20 cellular contexts compared by ENCODE assay signal in genomic region chr10:76939862-76940495, GRCh38.
A peak's percentile ranks its signal among the peaks of the same experiment; 100 is the strongest.
DNase-seq lines count a peak whose midpoint lies in the region; ATAC-seq and TF ChIP-seq lines count a peak whose summit lies in the region.
"Had no signal": no experiment of that assay in that cellular context is flagged by ENCODE, and none has a peak within 500 bp of the region (broad histone marks: within the 10 kb centered on the region; RNA-seq: fewer than 3 reads in every experiment).

No MANE protein-coding gene starts in this region.

- H3K27me3 ChIP-seq in brain microvascular endothelial cell (replicated peaks), result no peaks in the 10 kb centered on the region
- H3K27me3 ChIP-seq: BLaER1, heart right ventricle, suprapubic skin had no signal

- H3K36me3 ChIP-seq in brain microvascular endothelial cell (replicated peaks), result no peaks in the 10 kb centered on the region
- H3K36me3 ChIP-seq: BLaER1, heart right ventricle, suprapubic skin had no signal

- in situ Hi-C loops in brain microvascular endothelial cell (cut with HindIII; ENCODE audit: low pct_ligation_motif_present, low sequenced_read_pairs), result no loop called here

- TF ChIP-seq CTCF in brain microvascular endothelial cell (IDR thresholded peaks at IDR 0.05; ENCODE audit: low read depth, low read length, missing control alignments), result no peak

- DNase-seq in Ammon's horn (ENCODE audit: low spot score) (peak; percentile 50), NCI-H1417 treated with DMSO at 0.1 percent for 48 hours (lab: John Stamatoyannopoulos, UW) (peak; percentile 4), NCI-H748 treated with DMSO at 0.1 percent for 48 hours (lab: John Stamatoyannopoulos, UW) (peak; percentile 52), left kidney (ENCODE audit: low read depth, low spot score) (peak; percentile 26), brain microvascular endothelial cell (no peak), COLO668 (lab: John Stamatoyannopoulos, UW; ENCODE audit: unreplicated experiment) (no peak), UCSD-AML1 (lab: John Stamatoyannopoulos, UW; ENCODE audit: unreplicated experiment) (no peak)
- DNase-seq: activated CD4-positive, CD25-positive, alpha-beta regulatory T cell treated with anti-CD3 and anti-CD28 coated beads, Interleukin-2, amount 50 U/mL, for 72 hours; activated naive CD4-positive, alpha-beta T cell treated with anti-CD3 and anti-CD28 coated beads for 36 hours; activated T-cell treated with anti-CD3 and anti-CD28 coated beads, Interleukin-2, amount 50 U/mL, for 4 hours; GF-D8; GOT3; heart right ventricle; mammary epithelial cell; naive thymus-derived CD4-positive, alpha-beta T cell; T-helper 9 cell had no signal

- H3K27ac ChIP-seq in brain microvascular endothelial cell, result no peak overlapping the region
- H3K27ac ChIP-seq: BLaER1, heart right ventricle, parathyroid adenoma, suprapubic skin had no signal

- no peak overlapping the region for H3K4me3 ChIP-seq in brain microvascular endothelial cell (ENCODE audit: low read depth, low read length)
- H3K4me3 ChIP-seq: BLaER1, heart right ventricle, suprapubic skin had no signal

- ATAC-seq in GM21619 (IDR thresholded peaks at IDR 0.05; ENCODE audit: unreplicated experiment), result no peak
- ATAC-seq: activated T-cell treated with anti-CD3 and anti-CD28 coated beads, Interleukin-2, amount 50 U/mL, for 4 hours; heart right ventricle; naive thymus-derived CD4-positive, alpha-beta T cell had no signal

Comparison
In these comparisons a context has a peak if more than half of its experiments do, and no peak if none do; other contexts are left out.
1. DNase-seq: peak in Ammon's horn (single experiment), NCI-H1417 treated with DMSO at 0.1 percent for 48 hours (single experiment), NCI-H748 treated with DMSO at 0.1 percent for 48 hours (single experiment) and left kidney (single experiment); none in brain microvascular endothelial cell (single experiment), COLO668 (single experiment) and UCSD-AML1 (single experiment).